8 cellular contexts compared by ENCODE assay signal in genomic region chr2:62787381-62787780, GRCh38.
A peak's percentile ranks its signal among the peaks of the same experiment; 100 is the strongest.
DNase-seq lines count a peak whose midpoint lies in the region; ATAC-seq, FAIRE-seq and TF ChIP-seq lines count a peak whose summit lies in the region.

No MANE protein-coding gene starts in this region.

- POLR2A ChIA-PET in MCF 10A (lab: Yijun Ruan, JAX) (interaction anchor here (0.6 kb wide), 1 partner anchor 194 kb away, joined by 3 read pairs; no protein-coding TSS in a partner anchor), IMR-90 (lab: Charles Lee; ENCODE audit: unreplicated experiment) (no interaction called here)

- FAIRE-seq in small intestine (lab: Jason Lieb, UNC) = no peak

- H3K18ac ChIP-seq in IMR-90 (ENCODE audit: low read depth, low read length) = no peak overlapping the region

- dilution Hi-C loops in IMR-90 (cut with HindIII; ENCODE audit: low sequenced_read_pairs, unreplicated experiment) = no loop called here

- in situ Hi-C loops in IMR-90 (cut with MboI; ENCODE audit: low sequenced_read_pairs) = loop anchor here (10.0 to 25.0 kb wide), 3 partner anchors 237 to 700 kb away; no protein-coding TSS in a partner anchor

- no peak overlapping the region for H2AFZ ChIP-seq in IMR-90 (replicated peaks; ENCODE audit: low read length, poor library complexity)

- H2AK9ac ChIP-seq in IMR-90 (replicated peaks; ENCODE audit: low read depth, low read length, poor library complexity) = no peak overlapping the region

- H3K36me3 Mint-ChIP-seq in MCF 10A (ENCODE audit: insufficient read depth, unreplicated experiment) = peaks cover 7% of the 10 kb centered on the region
- no peaks in the 10 kb centered on the region for H3K36me3 Mint-ChIP-seq in activated T-helper 1 cell treated with anti-CD3 and anti-CD28 coated beads, Interleukin-12 subunit alpha, Interleukin-12 subunit beta, Interleukin-2, Interleukin-4 antibody, amounts not matched to agents 30 ng/mL and 10 ng/mL and 1 ng/mL, durations not matched to agents 14 hours and 24 hours and 36 hours (ENCODE audit: low read depth)

- H3K9me1 ChIP-seq in IMR-90 (ENCODE audit: insufficient read depth, low read length) = peaks cover 9% of the 10 kb centered on the region; the same call in 1 of the 2 replicates

- no peak overlapping the region for H3K23ac ChIP-seq in IMR-90 (ENCODE audit: low read depth, low read length)

- no peak overlapping the region for H3K9ac ChIP-seq in IMR-90 (ENCODE audit: low read depth, low read length)

- H2AK5ac ChIP-seq in IMR-90 (ENCODE audit: low read depth, low read length) = no peak overlapping the region

- CTCF ChIA-PET in MCF 10A (lab: Yijun Ruan, JAX) = interaction anchor here (0.6 to 4.0 kb wide), 22 partner anchors 10 to 701 kb away, joined by 3 to 31 read pairs (median 3); no protein-coding TSS in a partner anchor
- CTCF ChIA-PET in IMR-90 (lab: Yijun Ruan, JAX) = interaction anchor here (0.6 to 1.3 kb wide), 3 partner anchors 235 to 811 kb away, joined by 3 read pairs; no protein-coding TSS in a partner anchor

- no peak overlapping the region for H3K4ac ChIP-seq in IMR-90 (ENCODE audit: low read depth, low read length)

- H3K36me3 ChIP-seq in breast epithelium (no peaks in the 10 kb centered on the region), IMR-90 (ENCODE audit: control insufficient read depth, insufficient read depth, low read length) (peaks cover 5% of the 10 kb centered on the region; the same call in 1 of the 2 replicates), small intestine (ENCODE audit: control insufficient read depth in 2 of 2, insufficient read depth in 2 of 2, low read length in 2 of 2) (no peaks in the 10 kb centered on the region)

- peaks cover 39% of the 10 kb centered on the region for H3K4me1 Mint-ChIP-seq in MCF 10A (ENCODE audit: insufficient read depth, unreplicated experiment)
- peaks cover 9% of the 10 kb centered on the region for H3K4me1 Mint-ChIP-seq in activated T-helper 1 cell treated with anti-CD3 and anti-CD28 coated beads, Interleukin-12 subunit alpha, Interleukin-12 subunit beta, Interleukin-2, Interleukin-4 antibody, amounts not matched to agents 30 ng/mL and 10 ng/mL and 1 ng/mL, durations not matched to agents 14 hours and 24 hours and 36 hours (ENCODE audit: low read depth)

- no peak overlapping the region for H2BK15ac ChIP-seq in IMR-90 (ENCODE audit: low read depth, low read length)

- H2BK120ac ChIP-seq in IMR-90 (ENCODE audit: low read depth, low read length) = no peak overlapping the region

- no peak overlapping the region for H4K5ac ChIP-seq in IMR-90 (ENCODE audit: low read depth, low read length)

- no peak overlapping the region for H3K56ac ChIP-seq in IMR-90 (ENCODE audit: extremely low read depth, insufficient read depth, low read length)

- no peak overlapping the region for H3K4me3 Mint-ChIP-seq in MCF 10A (ENCODE audit: unreplicated experiment)
- no peak overlapping the region for H3K4me3 Mint-ChIP-seq in activated T-helper 1 cell treated with anti-CD3 and anti-CD28 coated beads, Interleukin-12 subunit alpha, Interleukin-12 subunit beta, Interleukin-2, Interleukin-4 antibody, amounts not matched to agents 30 ng/mL and 10 ng/mL and 1 ng/mL, durations not matched to agents 14 hours and 24 hours and 36 hours

- H3K27ac ChIP-seq in breast epithelium = no peak overlapping the region
- H3K27ac ChIP-seq in IMR-90 (ENCODE audit: insufficient read depth, low read length) = no peak overlapping the region
- no peak overlapping the region for H3K27ac ChIP-seq in small intestine (ENCODE audit: low read depth in 1 of 2, low read length in 1 of 2)

- DNase-seq in MCF 10A (ENCODE audit: unreplicated experiment) = peak; percentile 55
- DNase-seq in breast epithelium (ENCODE audit: low spot score in 2 of 2) = no peak
- DNase-seq in IMR-90 = peak; percentile 51
- peak; percentile 46 for DNase-seq in RPMI7951 (ENCODE audit: low read depth)
- peak; percentile 76 for DNase-seq in fibroblast of pulmonary artery (ENCODE audit: low read depth)
- peak; percentile 46 for DNase-seq in small intestine
- DNase-seq in activated T-helper 1 cell treated with anti-CD3 and anti-CD28 coated beads, Interleukin-12 subunit alpha, Interleukin-12 subunit beta, Interleukin-2, Interleukin-4 antibody, amounts not matched to agents 30 ng/mL and 10 ng/mL and 1 ng/mL, durations not matched to agents 14 hours and 24 hours and 36 hours (ENCODE audit: low spot score) = no peak

- no peak overlapping the region for H3K4me2 ChIP-seq in IMR-90 (ENCODE audit: low read depth, low read length)

- H4K91ac ChIP-seq in IMR-90 (ENCODE audit: insufficient read depth, low read depth, low read length) = no peak overlapping the region

- TF ChIP-seq POLR2A in breast epithelium (IDR thresholded peaks at IDR 0.05) (no peak), IMR-90 (IDR thresholded peaks at IDR 0.05; ENCODE audit: low read depth, low read length) (no peak)

- H2BK5ac ChIP-seq in IMR-90 (ENCODE audit: low read depth, low read length, poor library complexity, severe bottlenecking) = no peak overlapping the region

- no peak overlapping the region for H3K14ac ChIP-seq in IMR-90 (replicated peaks; ENCODE audit: low read depth, low read length)

- no peak overlapping the region for H3K27ac Mint-ChIP-seq in MCF 10A (ENCODE audit: low read depth, unreplicated experiment)
- H3K27ac Mint-ChIP-seq in activated T-helper 1 cell treated with anti-CD3 and anti-CD28 coated beads, Interleukin-12 subunit alpha, Interleukin-12 subunit beta, Interleukin-2, Interleukin-4 antibody, amounts not matched to agents 30 ng/mL and 10 ng/mL and 1 ng/mL, durations not matched to agents 14 hours and 24 hours and 36 hours = no peak overlapping the region

- TF ChIP-seq CTCF in MCF 10A (IDR thresholded peaks at IDR 0.05; ENCODE audit: unreplicated experiment) = peak; percentile 45
- peak in 1 of 3 donors; percentile 14 for TF ChIP-seq CTCF in breast epithelium (IDR thresholded peaks at IDR 0.05)
- TF ChIP-seq CTCF in IMR-90 (conservative IDR thresholded peaks at IDR 0.05; ENCODE audit: low read depth, low read length) = peak; percentile 50
- TF ChIP-seq CTCF in fibroblast of pulmonary artery (IDR thresholded peaks at IDR 0.05; ENCODE audit: low read length, missing control alignments) = peak; percentile 52

- H2BK20ac ChIP-seq in IMR-90 (ENCODE audit: low read depth, low read length) = no peak overlapping the region

- TF ChIP-seq RAD21 in IMR-90 (IDR thresholded peaks at IDR 0.05; ENCODE audit: low read length) = peak; percentile 65

- no peak overlapping the region for H4K8ac ChIP-seq in IMR-90 (ENCODE audit: low read depth in 2 of 2, low read length in 2 of 2)

- intact Hi-C loops in MCF 10A (cut with micrococcal nuclease) = loop anchor here (1.0 to 2.0 kb wide), 4 partner anchors 236 to 701 kb away; no protein-coding TSS in a partner anchor
- intact Hi-C loops in breast epithelium (cut with DNase I; ENCODE audit: low total_unique reads) = no loop called here
- intact Hi-C loops in IMR-90 (cut with micrococcal nuclease) = loop anchor here (1.0 to 10.0 kb wide), 4 partner anchors 235 to 757 kb away; no protein-coding TSS in a partner anchor
- intact Hi-C loops in activated T-helper 1 cell treated with anti-CD3 and anti-CD28 coated beads, Interleukin-12 subunit alpha, Interleukin-12 subunit beta, Interleukin-2, Interleukin-4 antibody, amounts not matched to agents 30 ng/mL and 10 ng/mL and 1 ng/mL, durations not matched to agents 14 hours and 24 hours and 36 hours (cut with micrococcal nuclease) = loop anchor here (1.0 to 5.0 kb wide), 2 partner anchors 260 to 638 kb away; no protein-coding TSS in a partner anchor

- WGBS in IMR-90 (ENCODE audit: extremely low coverage in 2 of 2, insufficient read length in 1 of 2), 2 experiments = no CpG with 5 or more reads among the region's 2 CpGs
- 4 to 29% (median 20%) methylated on average over 2 of the region's 2 CpGs for WGBS in small intestine, 3 donors

- no peaks in the 10 kb centered on the region for H3K27me3 Mint-ChIP-seq in MCF 10A (ENCODE audit: insufficient read depth, unreplicated experiment)
- H3K27me3 Mint-ChIP-seq in activated T-helper 1 cell treated with anti-CD3 and anti-CD28 coated beads, Interleukin-12 subunit alpha, Interleukin-12 subunit beta, Interleukin-2, Interleukin-4 antibody, amounts not matched to agents 30 ng/mL and 10 ng/mL and 1 ng/mL, durations not matched to agents 14 hours and 24 hours and 36 hours (ENCODE audit: insufficient read depth) = no peaks in the 10 kb centered on the region

- no peak overlapping the region for H3K4me3 ChIP-seq in breast epithelium
- no peak overlapping the region for H3K4me3 ChIP-seq in IMR-90 (ENCODE audit: insufficient read depth, low read depth, low read length)
- H3K4me3 ChIP-seq in fibroblast of pulmonary artery (replicated peaks; ENCODE audit: low read depth, low read length) = no peak overlapping the region
- H3K4me3 ChIP-seq in small intestine (ENCODE audit: low read depth in 1 of 2, low read length in 2 of 2) = no peak overlapping the region

- H4K20me1 ChIP-seq in IMR-90 (ENCODE audit: insufficient read depth, low read length) = no peaks in the 10 kb centered on the region; the same call in 1 of the 2 replicates

- no peaks in the 10 kb centered on the region for H3K9me3 Mint-ChIP-seq in MCF 10A (ENCODE audit: unreplicated experiment)
- peaks cover 9% of the 10 kb centered on the region for H3K9me3 Mint-ChIP-seq in activated T-helper 1 cell treated with anti-CD3 and anti-CD28 coated beads, Interleukin-12 subunit alpha, Interleukin-12 subunit beta, Interleukin-2, Interleukin-4 antibody, amounts not matched to agents 30 ng/mL and 10 ng/mL and 1 ng/mL, durations not matched to agents 14 hours and 24 hours and 36 hours

- H3K79me1 ChIP-seq in IMR-90 (ENCODE audit: low read depth in 1 of 2, low read length in 2 of 2) = peaks cover 15 to 37% of the 10 kb centered on the region in 2 experiments; a peak in 3 of 4 replicates

- no peaks in the 10 kb centered on the region for H3K27me3 ChIP-seq in breast epithelium
- no peaks in the 10 kb centered on the region for H3K27me3 ChIP-seq in IMR-90 (ENCODE audit: control insufficient read depth, insufficient read depth, low read length)
- no peaks in the 10 kb centered on the region for H3K27me3 ChIP-seq in small intestine (ENCODE audit: control insufficient read depth in 2 of 2, insufficient read depth in 2 of 2, low read length in 2 of 2)

- ATAC-seq in IMR-90 (ENCODE audit: low read depth) = peak; percentile 66
- no peak for ATAC-seq in GM21528 (IDR thresholded peaks at IDR 0.05; ENCODE audit: low FRiP score, unreplicated experiment)

- BruUV-seq in MCF 10A (replicated peaks; lab: Mats Ljungman, UMichigan) (no TSS peak), IMR-90 (replicated peaks; lab: Mats Ljungman, UMichigan) (no TSS peak)

- H3K9me3 ChIP-seq in breast epithelium = no peaks in the 10 kb centered on the region
- no peaks in the 10 kb centered on the region; the same call in 1 of the 2 replicates for H3K9me3 ChIP-seq in IMR-90 (ENCODE audit: control insufficient read depth, insufficient read depth, low read length)
- no peaks in the 10 kb centered on the region for H3K9me3 ChIP-seq in small intestine (ENCODE audit: control insufficient read depth, low read depth)

- H3K4me1 ChIP-seq in breast epithelium (peaks cover 0 to 14% of the 10 kb centered on the region in 2 donors), IMR-90 (ENCODE audit: control insufficient read depth, insufficient read depth, low read length) (peaks cover 9% of the 10 kb centered on the region), small intestine (ENCODE audit: control insufficient read depth in 2 of 2, insufficient read depth in 1 of 2, low read depth in 1 of 2, low read length in 1 of 2) (no peaks in the 10 kb centered on the region)

Comparison
In these comparisons a context has a peak if more than half of its experiments do, and no peak if none do; other contexts are left out.
1. DNase-seq: peak in MCF 10A (single experiment), IMR-90 (single experiment), RPMI7951 (single experiment), fibroblast of pulmonary artery (single experiment) and small intestine (single experiment); none in breast epithelium (0 of 2) and activated T-helper 1 cell treated with anti-CD3 and anti-CD28 coated beads, Interleukin-12 subunit alpha, Interleukin-12 subunit beta, Interleukin-2, Interleukin-4 antibody, amounts not matched to agents 30 ng/mL and 10 ng/mL and 1 ng/mL, durations not matched to agents 14 hours and 24 hours and 36 hours (single experiment).